ENCODE assay signal across 18 cellular contexts in the genomic region with DNA sequence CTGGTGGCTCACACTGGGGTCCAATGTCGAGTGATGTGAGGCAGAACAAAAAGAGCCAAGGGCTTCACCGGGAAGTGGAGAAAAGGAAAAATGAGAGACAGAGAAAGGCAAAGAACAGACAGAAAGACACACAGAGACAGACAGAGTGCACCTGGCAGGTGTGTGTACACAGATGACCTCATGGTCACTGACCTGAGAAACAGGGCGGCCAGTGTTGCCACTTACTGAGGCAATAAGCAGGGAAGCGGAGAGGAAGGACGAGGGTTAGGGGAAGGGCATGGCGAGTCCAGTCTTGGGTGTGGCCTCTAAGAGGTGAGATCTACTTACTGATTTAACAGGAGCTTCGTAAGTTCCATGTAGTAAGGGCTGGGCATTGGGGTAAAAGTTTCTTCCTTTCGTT. TPM values are rescaled to one million over a fixed set of nuclear protein-coding genes. Genes with fewer than 3 reads are reported as not detected.
A peak's percentile ranks its signal among the peaks of the same experiment; 100 is the strongest.
DNase-seq lines count a peak whose midpoint lies in the region; ATAC-seq and TF ChIP-seq lines count a peak whose summit lies in the region.
"Had no signal": no experiment of that assay in that cellular context is flagged by ENCODE, and none has a peak within 500 bp of the region (broad histone marks: within the 10 kb centered on the region; RNA-seq: fewer than 3 reads in every experiment).

No MANE protein-coding gene starts in this region.

- peaks cover 5 to 30% of the 10 kb centered on the region in 2 donors for H3K36me3 Mint-ChIP-seq in stimulated activated naive B cell treated with anti-CD40 and anti-IgM and Interleukin-4, amounts not matched to agents 10 μg/mL and 1 μg/mL and 100 μg/mL, for 72 hours
- H3K36me3 Mint-ChIP-seq in H9 (ENCODE audit: insufficient read depth in 1 of 3, low read depth in 3 of 3), result peaks cover 16 to 83% (median 65%) of the 10 kb centered on the region in 3 experiments; a peak in 6 of 7 replicates
- H3K36me3 Mint-ChIP-seq: activated naive CD8-positive, alpha-beta T cell had no signal

- no peak overlapping the region for H4K5ac ChIP-seq in H9 (ENCODE audit: insufficient read length, low read depth, low read length)

- no peak overlapping the region for H3K4me2 ChIP-seq in H9 (ENCODE audit: insufficient read depth, insufficient read length, low read length)

- peak overlapping the region; percentile 56 for H3K27ac Mint-ChIP-seq in stimulated activated naive B cell treated with anti-CD40 and anti-IgM and Interleukin-4, amounts not matched to agents 10 μg/mL and 1 μg/mL and 100 μg/mL, for 72 hours
- peak overlapping the region in 1 of 3 experiments; percentile 11; a peak in 1 of 7 replicates for H3K27ac Mint-ChIP-seq in H9
- H3K27ac Mint-ChIP-seq: activated naive CD8-positive, alpha-beta T cell; activated T-helper 1 cell treated with anti-CD3 and anti-CD28 coated beads, Interleukin-12 subunit alpha, Interleukin-12 subunit beta, Interleukin-2, Interleukin-4 antibody, amounts not matched to agents 30 ng/mL and 10 ng/mL and 1 ng/mL, durations not matched to agents 14 hours and 24 hours and 36 hours had no signal

- H3K9me3 ChIP-seq in left lung, result no peaks in the 10 kb centered on the region
- H3K9me3 ChIP-seq in H9 (ENCODE audit: control insufficient read depth, low read depth, low read length), result no peaks in the 10 kb centered on the region
- H3K9me3 ChIP-seq: tibial artery had no signal

- H3K79me1 ChIP-seq in H9 (ENCODE audit: insufficient read depth, low read depth, low read length, poor library complexity, severe bottlenecking), result no peaks in the 10 kb centered on the region

- no peak overlapping the region for H2AFZ ChIP-seq in H9 (ENCODE audit: low read length)

- H4K20me1 ChIP-seq in H9 (ENCODE audit: control insufficient read depth, insufficient read depth, insufficient read length), result no peaks in the 10 kb centered on the region

- no peak overlapping the region for H2BK120ac ChIP-seq in H9 (ENCODE audit: low read depth, low read length, poor library complexity, severe bottlenecking)

- H3K27me3 Mint-ChIP-seq in stimulated activated naive B cell treated with anti-CD40 and anti-IgM and Interleukin-4, amounts not matched to agents 10 μg/mL and 1 μg/mL and 100 μg/mL, for 72 hours, result no peaks in the 10 kb centered on the region
- no peaks in the 10 kb centered on the region; the same call in 1 of the 2 replicates for H3K27me3 Mint-ChIP-seq in H9 (ENCODE audit: low read depth)
- H3K27me3 Mint-ChIP-seq: activated naive CD8-positive, alpha-beta T cell; B cell had no signal

- peak; percentile 61 for ATAC-seq in left lung
- no peak for ATAC-seq in stimulated activated naive B cell treated with anti-CD40 and anti-IgM and Interleukin-4, amounts not matched to agents 10 μg/mL and 1 μg/mL and 100 μg/mL, for 72 hours (replicated peaks)
- no peak for ATAC-seq in GM21737 (IDR thresholded peaks at IDR 0.05; ENCODE audit: unreplicated experiment)

- no peak overlapping the region for H3K56ac ChIP-seq in H9 (ENCODE audit: insufficient read length, low read depth, low read length)

- H2BK5ac ChIP-seq in H9 (ENCODE audit: insufficient read length, low read length), result no peak overlapping the region

- H3K27ac ChIP-seq in left lung (no peak overlapping the region), H9 (ENCODE audit: insufficient read length, low read depth, low read length) (no peak overlapping the region)
- H3K27ac ChIP-seq: tibial artery had no signal

- peaks cover 11 to 18% of the 10 kb centered on the region in 2 donors for H3K4me1 Mint-ChIP-seq in stimulated activated naive B cell treated with anti-CD40 and anti-IgM and Interleukin-4, amounts not matched to agents 10 μg/mL and 1 μg/mL and 100 μg/mL, for 72 hours
- H3K4me1 Mint-ChIP-seq in H9, result peaks cover 5 to 6% of the 10 kb centered on the region in 2 experiments

- H3K4me3 Mint-ChIP-seq in stimulated activated naive B cell treated with anti-CD40 and anti-IgM and Interleukin-4, amounts not matched to agents 10 μg/mL and 1 μg/mL and 100 μg/mL, for 72 hours, result no peak overlapping the region
- no peak overlapping the region for H3K4me3 Mint-ChIP-seq in H9
- H3K4me3 Mint-ChIP-seq: activated naive CD8-positive, alpha-beta T cell; activated T-helper 1 cell treated with anti-CD3 and anti-CD28 coated beads, Interleukin-12 subunit alpha, Interleukin-12 subunit beta, Interleukin-2, Interleukin-4 antibody, amounts not matched to agents 30 ng/mL and 10 ng/mL and 1 ng/mL, durations not matched to agents 14 hours and 24 hours and 36 hours; nephron had no signal

- H3K4me3 ChIP-seq in left lung, result no peak overlapping the region
- H3K4me3 ChIP-seq: tibial artery had no signal

- H3K9me3 Mint-ChIP-seq in stimulated activated naive B cell treated with anti-CD40 and anti-IgM and Interleukin-4, amounts not matched to agents 10 μg/mL and 1 μg/mL and 100 μg/mL, for 72 hours, result no peaks in the 10 kb centered on the region
- no peaks in the 10 kb centered on the region for H3K9me3 Mint-ChIP-seq in H9
- H3K9me3 Mint-ChIP-seq: activated T-helper 1 cell treated with anti-CD3 and anti-CD28 coated beads, Interleukin-12 subunit alpha, Interleukin-12 subunit beta, Interleukin-2, Interleukin-4 antibody, amounts not matched to agents 30 ng/mL and 10 ng/mL and 1 ng/mL, durations not matched to agents 14 hours and 24 hours and 36 hours; nephron had no signal

- intact Hi-C loops in left lung (cut with DNase I), result no loop called here

- H2BK12ac ChIP-seq in H9 (ENCODE audit: insufficient read length, low read depth, low read length), result no peak overlapping the region

- no peak overlapping the region for H3K18ac ChIP-seq in H9 (ENCODE audit: insufficient read length, low read depth, low read length)

- H3K27me3 ChIP-seq in left lung (no peaks in the 10 kb centered on the region), H9 (ENCODE audit: insufficient read depth, low read length) (no peaks in the 10 kb centered on the region)
- H3K27me3 ChIP-seq: tibial artery had no signal

- DNase-seq in DMS53 treated with DMSO at 0.1 percent for 48 hours (lab: John Stamatoyannopoulos, UW; ENCODE audit: unreplicated experiment) (peak; percentile 83), DMS53 (lab: John Stamatoyannopoulos, UW) (no peak), NCI-H510A (lab: John Stamatoyannopoulos, UW) (peak; percentile 83), left lung (no peak), H9 (no peak), H4 (ENCODE audit: low spot score) (no peak)
- no peak for DNase-seq in stimulated activated naive B cell treated with anti-CD40 and anti-IgM and Interleukin-4, amounts not matched to agents 10 μg/mL and 1 μg/mL and 100 μg/mL, for 72 hours
- DNase-seq: 8988T; activated CD4-positive, alpha-beta T cell treated with anti-CD3 and anti-CD28 coated beads for 4 hours; NCI-H1930; stimulated activated CD4-positive, alpha-beta T cell treated with anti-CD3 and anti-CD28 coated beads, Interleukin-1b, Interleukin-23, amount 100 ng/mL, for 48 hours; stimulated activated naive CD4-positive, alpha-beta T cell; tibial artery had no signal

- H3K4me1 ChIP-seq in left lung, result no peaks in the 10 kb centered on the region
- no peaks in the 10 kb centered on the region for H3K4me1 ChIP-seq in H9 (ENCODE audit: insufficient read depth, low read length)
- H3K4me1 ChIP-seq: tibial artery had no signal

- H4K91ac ChIP-seq in H9 (ENCODE audit: insufficient read length, low read depth, low read length), result no peak overlapping the region

- H2BK15ac ChIP-seq in H9 (ENCODE audit: low read depth, low read length), result no peak overlapping the region

- no peaks in the 10 kb centered on the region for H3K23me2 ChIP-seq in H9 (ENCODE audit: insufficient read length, low read depth, low read length, poor library complexity, severe bottlenecking)

- no peak overlapping the region for H3K4ac ChIP-seq in H9 (ENCODE audit: low read depth, low read length)

- H2AK5ac ChIP-seq in H9 (ENCODE audit: insufficient read length, low read length), result no peak overlapping the region

- TF ChIP-seq CTCF in left lung (IDR thresholded peaks at IDR 0.05) (no peak), H9 (conservative IDR thresholded peaks at IDR 0.05) (no peak)

- no CpG with 5 or more reads among the region's 8 CpGs for WGBS in H9 (ENCODE audit: extremely low coverage, insufficient read length, low lambda C conversion rate)

- H4K8ac ChIP-seq in H9 (replicated peaks; ENCODE audit: insufficient read length, low read depth, low read length), result no peak overlapping the region

- peaks cover 3% of the 10 kb centered on the region; the same call in 1 of the 2 replicates for H3K79me2 ChIP-seq in H9 (ENCODE audit: insufficient read depth, low read length)

- H3T11ph ChIP-seq in H9 (ENCODE audit: low read length), result no peak overlapping the region

- no peak overlapping the region for H3K23ac ChIP-seq in H9 (ENCODE audit: insufficient read length, low read depth, low read length)

- no peak overlapping the region for H3K9ac ChIP-seq in H9 (ENCODE audit: extremely low read depth, insufficient read length, low read length)

- H3K36me3 ChIP-seq in left lung, result peaks cover 0 to 31% of the 10 kb centered on the region in 2 donors

- H2BK20ac ChIP-seq in H9 (ENCODE audit: low read depth, low read length, poor library complexity, severe bottlenecking), result no peak overlapping the region

- no peak overlapping the region for H3K14ac ChIP-seq in H9 (ENCODE audit: insufficient read depth, low read length)

RNA-seq across cellular contexts. Expression of gene GINS2, which starts 7.5 kb away (rescaled TPM):
- total RNA-seq in left lung (1 to 10 TPM; 4.2 to 8.5 TPM), H9 (2021) (52.7 and 53.2 TPM in 2 replicates)
- 50.8 and 58.9 TPM in 2 replicates for total RNA-seq in H4 (2014; rRNA removed; shearing (Covaris generic))

Comparison
In these comparisons a context has a peak if more than half of its experiments do, and no peak if none do; other contexts are left out.
1. DNase-seq: peak in DMS53 treated with DMSO at 0.1 percent for 48 hours (single experiment) and NCI-H510A (single experiment); none in DMS53 (single experiment), left lung (0 of 2), stimulated activated naive B cell treated with anti-CD40 and anti-IgM and Interleukin-4, amounts not matched to agents 10 μg/mL and 1 μg/mL and 100 μg/mL, for 72 hours (single experiment), H9 (single experiment) and H4 (single experiment).